Comparison of ENCODE assay signal across 10 cellular contexts in the genomic region with DNA sequence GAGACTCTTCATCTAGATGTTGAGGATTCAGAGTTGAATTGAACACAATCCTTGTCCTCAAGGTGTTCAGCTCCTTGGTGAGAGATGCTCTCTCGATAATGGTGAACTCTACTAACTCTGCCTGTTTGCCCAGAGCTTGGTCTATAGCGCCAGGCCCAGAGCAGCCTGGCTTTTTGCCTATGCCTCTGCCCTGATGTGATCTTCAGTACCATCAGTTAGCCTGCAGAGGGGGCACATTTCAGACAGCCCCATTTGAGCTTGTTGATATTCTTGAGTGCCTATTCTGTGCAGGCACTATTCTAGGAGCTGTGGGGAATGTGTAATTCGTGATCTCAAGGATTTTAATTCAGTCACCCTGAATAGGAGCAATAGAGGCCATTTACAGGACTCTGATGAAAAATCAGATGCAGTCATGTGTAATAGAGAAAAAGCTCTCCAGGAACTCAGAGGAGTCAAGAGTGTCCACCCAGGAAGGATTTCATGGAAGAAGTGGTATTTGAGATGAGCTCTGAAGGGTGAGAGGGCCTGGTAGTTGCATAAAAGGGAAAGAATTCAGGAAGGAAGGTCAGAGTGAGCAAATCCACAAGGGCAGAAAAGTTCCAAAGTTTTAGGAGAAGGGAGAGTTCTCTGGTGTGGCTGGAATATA. TPM values are rescaled to one million over a fixed set of nuclear protein-coding genes. Genes with fewer than 3 reads are reported as not detected.
DNase-seq lines count a peak whose midpoint lies in the region; ATAC-seq and TF ChIP-seq lines count a peak whose summit lies in the region.
"Had no signal": no experiment of that assay in that cellular context is flagged by ENCODE, and none has a peak within 500 bp of the region (broad histone marks: within the 10 kb centered on the region; RNA-seq: fewer than 3 reads in every experiment).

No MANE protein-coding gene starts in this region.

- CTCF ChIA-PET in HEK293 (lab: Yijun Ruan, JAX): interaction anchor here (0.6 to 5.1 kb wide), 17 partner anchors 8 to 761 kb away, joined by 3 to 39 read pairs (median 4); no protein-coding TSS in a partner anchor

- no peaks in the 10 kb centered on the region for H3K4me1 ChIP-seq in HEK293 (ENCODE audit: control insufficient read depth, insufficient read depth, low read length)
- H3K4me1 ChIP-seq: parathyroid adenoma, SJSA1 had no signal

- peak overlapping the region; percentile 88 for H3K27ac Mint-ChIP-seq in T-helper 17 cell
- no peak overlapping the region for H3K27ac Mint-ChIP-seq in progenitor cell of endocrine pancreas

- TF ChIP-seq CTCF in HEK293 (tag by site-specific recombination; IDR thresholded peaks at IDR 0.05) (peak; percentile 32; the same call in 1 of the 2 replicates), progenitor cell of endocrine pancreas (IDR thresholded peaks at IDR 0.05; ENCODE audit: unreplicated experiment) (peak; percentile 47)

- H3K27me3 Mint-ChIP-seq in T-helper 17 cell (no peaks in the 10 kb centered on the region), progenitor cell of endocrine pancreas (no peaks in the 10 kb centered on the region)

- POLR2A ChIA-PET in HEK293 (lab: Yijun Ruan, JAX): interaction anchor here (1.0 to 5.3 kb wide), 4 partner anchors 9 to 19 kb away, joined by 3 to 23 read pairs (median 6); partner anchors contain the start of gene GTPBP1

- ATAC-seq in T-helper 17 cell (peak; percentile 86), esophagus mucosa (peak; percentile 49), HG02884 (IDR thresholded peaks at IDR 0.05; ENCODE audit: unreplicated experiment) (no peak), HG03439 (IDR thresholded peaks at IDR 0.05; ENCODE audit: unreplicated experiment) (no peak)

- no peaks in the 10 kb centered on the region for H3K9me3 ChIP-seq in HEK293 (ENCODE audit: control insufficient read depth, insufficient read depth, low read depth, low read length)
- no peaks in the 10 kb centered on the region for H3K9me3 ChIP-seq in T-helper 17 cell (ENCODE audit: control insufficient read depth, low read length, poor library complexity, severe bottlenecking)
- H3K9me3 ChIP-seq: SJSA1 had no signal

- H3K4me3 Mint-ChIP-seq in T-helper 17 cell (peak overlapping the region; percentile 65), progenitor cell of endocrine pancreas (ENCODE audit: low read depth) (no peak overlapping the region)

- DNase-seq in COR-L47 (lab: John Stamatoyannopoulos, UW): peak; percentile 6
- no peak for DNase-seq in T-helper 17 cell
- DNase-seq in progenitor cell of endocrine pancreas (ENCODE audit: low spot score, unreplicated experiment): no peak
- DNase-seq in NK-92 (lab: John Stamatoyannopoulos, UW; ENCODE audit: unreplicated experiment): no peak

- peaks cover 47 to 98% of the 10 kb centered on the region in 2 experiments for H3K36me3 ChIP-seq in HEK293 (ENCODE audit: control insufficient read depth in 2 of 2, insufficient read depth in 1 of 2, low read length in 2 of 2)

- no peak overlapping the region for H3K4me3 ChIP-seq in HEK293 (ENCODE audit: low read depth, low read length)
- H3K4me3 ChIP-seq: SJSA1 had no signal

- H3K9me3 Mint-ChIP-seq in progenitor cell of endocrine pancreas (ENCODE audit: low read depth): no peaks in the 10 kb centered on the region

- H3K4me1 Mint-ChIP-seq in T-helper 17 cell (peaks cover 10% of the 10 kb centered on the region), progenitor cell of endocrine pancreas (ENCODE audit: low read depth) (no peaks in the 10 kb centered on the region)

- H3K36me3 Mint-ChIP-seq in T-helper 17 cell (ENCODE audit: low read depth) (peaks cover 8% of the 10 kb centered on the region), progenitor cell of endocrine pancreas (ENCODE audit: insufficient read depth) (peaks cover 23% of the 10 kb centered on the region)

- H3K27ac ChIP-seq in HEK293 (ENCODE audit: extremely low read depth, low read depth, low read length): peak overlapping the region; percentile 36; the same call in 1 of the 2 replicates
- H3K27ac ChIP-seq: parathyroid adenoma, SJSA1 had no signal

TF ChIP-seq in HEK293, 187 proteins besides CTCF, POLR2A, EP300 and RAD21:
- peak; percentile 48; the same call in 1 of the 2 replicates for TF ChIP-seq SCRT2 (tag by site-specific recombination; IDR thresholded peaks at IDR 0.05)
- TF ChIP-seq ZBTB17 (tag by site-specific recombination; IDR thresholded peaks at IDR 0.05): peak; percentile 54; the same call in 1 of the 2 replicates
- no peak for TF ChIP-seq OVOL3 (tag by site-specific recombination; IDR thresholded peaks at IDR 0.05)
- no peak for TF ChIP-seq ZNF529 (tag by site-specific recombination; IDR thresholded peaks at IDR 0.05; ENCODE audit: insufficient replicate concordance)
- no peak for TF ChIP-seq ZNF521 (tag by site-specific recombination; IDR thresholded peaks at IDR 0.05)

RNA-seq across cellular contexts. Expression of gene GTPBP1, which starts 19.3 kb away (rescaled TPM):
- total RNA-seq in T-helper 17 cell (100 to 1,000 TPM; 220 to 235 TPM), esophagus mucosa (20.0 TPM), progenitor cell of endocrine pancreas (64.0 and 64.9 TPM in 2 replicates)

RNA-seq across cellular contexts. Expression of gene JOSD1, which starts 24.3 kb away (rescaled TPM):
- total RNA-seq in T-helper 17 cell (100 to 1,000 TPM; 132 to 157 TPM), esophagus mucosa (25.6 TPM), progenitor cell of endocrine pancreas (40.6 and 46.3 TPM in 2 replicates)

RNA-seq across cellular contexts. Expression of gene SUN2, which starts 30.7 kb away (rescaled TPM):
- total RNA-seq in T-helper 17 cell: 100 to 1,000 TPM; 426 to 485 TPM
- 94.2 TPM for total RNA-seq in esophagus mucosa
- 61.8 and 66.1 TPM in 2 replicates for total RNA-seq in progenitor cell of endocrine pancreas

RNA-seq across cellular contexts. Expression of gene TOMM22, which starts 43.3 kb away (rescaled TPM):
- 10 to 100 TPM; 56.3 to 63.5 TPM for total RNA-seq in T-helper 17 cell
- total RNA-seq in esophagus mucosa: 90.9 TPM
- 68.7 and 76.5 TPM in 2 replicates for total RNA-seq in progenitor cell of endocrine pancreas

Comparison
In these comparisons a context has a peak if more than half of its experiments do, and no peak if none do; other contexts are left out.
1. ATAC-seq: peak in T-helper 17 cell (single experiment) and esophagus mucosa (single experiment); none in HG02884 (single experiment) and HG03439 (single experiment).